In genomic region chr5:65191554-65192126, GRCh38 we compare ENCODE assay signal across 22 cellular contexts.
DNase-seq lines count a peak whose midpoint lies in the region; ATAC-seq, FAIRE-seq and TF ChIP-seq lines count a peak whose summit lies in the region.
"Had no signal": no experiment of that assay in that cellular context is flagged by ENCODE, and none has a peak within 500 bp of the region (broad histone marks: within the 10 kb centered on the region; RNA-seq: fewer than 3 reads in every experiment).

No MANE protein-coding gene starts in this region.

- H3K9ac ChIP-seq in GM23248 (peak overlapping the region; percentile 77), fibroblast of lung (ENCODE audit: insufficient read depth, low read length) (no peak overlapping the region)

- POLR2A ChIA-PET in T-cell (lab: Charles Lee): interaction anchor here in 1 of 2 donors (0.6 kb wide), 1 partner anchor 291 kb away, joined by 3 read pairs; no protein-coding TSS in a partner anchor

- H3F3A ChIP-seq in GM23248 (ENCODE audit: insufficient read depth): peaks cover 61% of the 10 kb centered on the region

- H3K36me3 ChIP-seq in GM23248 (ENCODE audit: low read depth) (peaks cover 53% of the 10 kb centered on the region), fibroblast of lung (ENCODE audit: control insufficient read depth, insufficient read depth, low read length) (no peaks in the 10 kb centered on the region), pancreas (no peaks in the 10 kb centered on the region)
- H3K36me3 ChIP-seq: ascending aorta, colonic mucosa, lower lobe of right lung had no signal

- in situ Hi-C loops in GM23248 (cut with MboI): no loop called here

- H3K27me3 Mint-ChIP-seq in T-cell: peaks cover 0 to 2% of the 10 kb centered on the region in 2 donors
- H3K27me3 Mint-ChIP-seq: activated B cell treated with CpG ODN at 0.5 μM for 24 hours; stimulated activated naive CD8-positive, alpha-beta T cell treated with anti-CD3 and anti-CD28 coated beads, Interleukin-15, amount 100 ng/mL, for 72 hours had no signal

- intact Hi-C loops in pancreas (cut with DNase I) (no loop called here), lower leg skin (cut with DNase I; ENCODE audit: low total_unique reads) (no loop called here)

- no peaks in the 10 kb centered on the region for H3K9me2 ChIP-seq in GM23248 (ENCODE audit: insufficient read depth)

- no peak for DNase-seq in GM23248
- peak in 1 of 2 donors; percentile 50 for DNase-seq in fibroblast of lung (ENCODE audit: low read depth in 2 of 2)
- DNase-seq in pancreas: no peak
- no peak for DNase-seq in T-cell
- DNase-seq in lower leg skin (ENCODE audit: low spot score in 2 of 2): no peak
- no peak for DNase-seq in NCI-H446 (lab: John Stamatoyannopoulos, UW)
- DNase-seq in NCI-H2029 treated with DMSO at 0.1 percent for 48 hours (lab: John Stamatoyannopoulos, UW): no peak
- DNase-seq: activated B cell treated with CpG ODN at 0.5 μM for 24 hours; activated naive CD4-positive, alpha-beta T cell treated with anti-CD3 and anti-CD28 coated beads for 36 hours; activated T-cell treated with anti-CD3 and anti-CD28 coated beads, Interleukin-2, amount 50 U/mL, for 4 hours; colonic mucosa; glutamatergic neuron; H7; lower lobe of right lung; naive thymus-derived CD4-positive, alpha-beta T cell; NCI-H1436; NCI-H2171; stimulated activated naive CD8-positive, alpha-beta T cell treated with anti-CD3 and anti-CD28 coated beads, Interleukin-15, amount 100 ng/mL, for 72 hours; trophoblast cell had no signal

- peak; percentile 68 for FAIRE-seq in pancreas (lab: Jason Lieb, UNC)

- peaks cover 3% of the 10 kb centered on the region for H3K36me3 Mint-ChIP-seq in T-cell

- H3K4me2 ChIP-seq in GM23248 (ENCODE audit: unreplicated experiment) (peak overlapping the region; percentile 52), fibroblast of lung (ENCODE audit: extremely low read depth, insufficient read depth, low read length) (peak overlapping the region; percentile 4)

- TF ChIP-seq CTCF in fibroblast of lung (conservative IDR thresholded peaks at IDR 0.05 in 1 of 2, IDR thresholded peaks at IDR 0.05 in 1 of 2; ENCODE audit: low read depth in 1 of 2, low read length in 2 of 2) (no peak), pancreas (IDR thresholded peaks at IDR 0.05) (no peak), lower leg skin (IDR thresholded peaks at IDR 0.05) (no peak)

- H3K27ac ChIP-seq in GM23248 (peak overlapping the region; percentile 98), fibroblast of lung (ENCODE audit: insufficient read depth, low read length) (peak overlapping the region; percentile 72), pancreas (no peak overlapping the region)
- H3K27ac ChIP-seq: colonic mucosa, lower lobe of right lung had no signal

- no peaks in the 10 kb centered on the region for H3K9me3 Mint-ChIP-seq in T-cell
- H3K9me3 Mint-ChIP-seq: activated B cell treated with CpG ODN at 0.5 μM for 24 hours; activated naive CD4-positive, alpha-beta T cell treated with anti-CD3 and anti-CD28 coated beads for 36 hours; activated T-cell treated with anti-CD3 and anti-CD28 coated beads, Interleukin-2, amount 50 U/mL, for 4 hours; naive thymus-derived CD4-positive, alpha-beta T cell; stimulated activated naive CD8-positive, alpha-beta T cell treated with anti-CD3 and anti-CD28 coated beads, Interleukin-15, amount 100 ng/mL, for 72 hours; T-helper 2 cell treated with Interferon-gamma antibody and Interleukin-4, amounts not matched to agents 5 μg/mL and 100 μg/mL, for 36 hours had no signal

- H3K4me1 ChIP-seq in GM23248 (ENCODE audit: insufficient read depth) (peaks cover 40% of the 10 kb centered on the region), fibroblast of lung (ENCODE audit: control insufficient read depth, extremely low read depth, insufficient read depth, low read length) (peaks cover 12% of the 10 kb centered on the region), pancreas (no peaks in the 10 kb centered on the region)
- H3K4me1 ChIP-seq: ascending aorta, colonic mucosa, lower lobe of right lung had no signal

- CTCF ChIA-PET in T-cell (lab: Charles Lee): no interaction called here

- H2AFZ ChIP-seq in GM23248: no peak overlapping the region
- no peak overlapping the region for H2AFZ ChIP-seq in fibroblast of lung (ENCODE audit: low read length)

- H3K79me2 ChIP-seq in GM23248 (ENCODE audit: insufficient read depth) (peaks cover 53% of the 10 kb centered on the region), fibroblast of lung (ENCODE audit: control insufficient read depth, insufficient read depth, low read length) (no peaks in the 10 kb centered on the region)

- H3K4me1 Mint-ChIP-seq in T-cell: peaks cover 0 to 8% (median 0%) of the 10 kb centered on the region in 3 donors
- H3K4me1 Mint-ChIP-seq: activated B cell treated with CpG ODN at 0.5 μM for 24 hours had no signal

- no peak overlapping the region for H3K4me3 Mint-ChIP-seq in T-cell
- H3K4me3 Mint-ChIP-seq: activated B cell treated with CpG ODN at 0.5 μM for 24 hours; activated naive CD4-positive, alpha-beta T cell treated with anti-CD3 and anti-CD28 coated beads for 36 hours; activated T-cell treated with anti-CD3 and anti-CD28 coated beads, Interleukin-2, amount 50 U/mL, for 4 hours; naive thymus-derived CD4-positive, alpha-beta T cell; T-helper 2 cell treated with Interferon-gamma antibody and Interleukin-4, amounts not matched to agents 5 μg/mL and 100 μg/mL, for 36 hours had no signal

- no peak overlapping the region for H3K27ac Mint-ChIP-seq in T-cell
- H3K27ac Mint-ChIP-seq: activated B cell treated with CpG ODN at 0.5 μM for 24 hours; activated naive CD4-positive, alpha-beta T cell treated with anti-CD3 and anti-CD28 coated beads for 36 hours; T-helper 2 cell treated with Interferon-gamma antibody and Interleukin-4, amounts not matched to agents 5 μg/mL and 100 μg/mL, for 36 hours had no signal

- TF ChIP-seq POLR2A in lower leg skin (IDR thresholded peaks at IDR 0.05): no peak

- H3K4me3 ChIP-seq in GM23248 (no peak overlapping the region), fibroblast of lung (replicated peaks in 1 of 4; ENCODE audit: control extremely low read depth in 1 of 4, insufficient read depth in 1 of 4, low read depth in 3 of 4, low read length in 4 of 4) (peak overlapping the region in 1 of 4 experiments; percentile 33), pancreas (no peak overlapping the region), lower leg skin (ENCODE audit: low read depth, poor library complexity, severe bottlenecking) (no peak overlapping the region)
- H3K4me3 ChIP-seq: ascending aorta, colonic mucosa, lower lobe of right lung had no signal

- H3K27me3 ChIP-seq in GM23248 (replicated peaks; ENCODE audit: insufficient read depth) (no peaks in the 10 kb centered on the region), fibroblast of lung (ENCODE audit: control insufficient read depth, insufficient read depth, low read length) (no peaks in the 10 kb centered on the region), pancreas (no peaks in the 10 kb centered on the region)
- H3K27me3 ChIP-seq: ascending aorta, colonic mucosa had no signal

- H4K20me1 ChIP-seq in GM23248 (ENCODE audit: insufficient read depth) (no peaks in the 10 kb centered on the region), fibroblast of lung (ENCODE audit: control insufficient read depth, extremely low read depth, insufficient read depth, low read length) (no peaks in the 10 kb centered on the region)

- peak; percentile 24; the same call in 2 of the 3 replicates for ATAC-seq in SK-N-SH treated with all-trans-retinoic acid at 6 μM for 48 hours
- ATAC-seq in pancreas: no peak
- no peak for ATAC-seq in T-cell (replicated peaks in 1 of 4)
- ATAC-seq: activated T-cell treated with anti-CD3 and anti-CD28 coated beads, Interleukin-2, amount 50 U/mL, for 4 hours; lower lobe of right lung; naive thymus-derived CD4-positive, alpha-beta T cell; stimulated activated naive CD8-positive, alpha-beta T cell treated with anti-CD3 and anti-CD28 coated beads, Interleukin-15, amount 100 ng/mL, for 72 hours had no signal

- no peaks in the 10 kb centered on the region for H3K9me3 ChIP-seq in GM23248 (ENCODE audit: low read depth)
- no peaks in the 10 kb centered on the region for H3K9me3 ChIP-seq in fibroblast of lung (ENCODE audit: control insufficient read depth, insufficient read depth, low read depth, low read length)
- no peaks in the 10 kb centered on the region for H3K9me3 ChIP-seq in pancreas
- H3K9me3 ChIP-seq: ascending aorta, colonic mucosa, lower lobe of right lung had no signal

TF ChIP-seq in SK-N-SH treated with all-trans-retinoic acid at 6 μM for 48 hours, 23 proteins besides CTCF, POLR2A, EP300 and RAD21 (continues in another document):
- no peak for TF ChIP-seq CREB5 (CRISPR knock-in tag; IDR thresholded peaks at IDR 0.05; ENCODE audit: low read depth)
- TF ChIP-seq TOX (CRISPR knock-in tag; IDR thresholded peaks at IDR 0.05; ENCODE audit: borderline replicate concordance): no peak
- TF ChIP-seq ZNF565 (CRISPR knock-in tag; conservative IDR thresholded peaks at IDR 0.05; ENCODE audit: low read depth): no peak
- no peak for TF ChIP-seq ZNF70 (CRISPR knock-in tag; IDR thresholded peaks at IDR 0.05)
- no peak for TF ChIP-seq OSR1 (CRISPR knock-in tag; IDR thresholded peaks at IDR 0.05)
- TF ChIP-seq ZFP3 (CRISPR knock-in tag; IDR thresholded peaks at IDR 0.05): no peak
- TF ChIP-seq BACH2 (CRISPR knock-in tag; IDR thresholded peaks at IDR 0.05; ENCODE audit: borderline replicate concordance): no peak

Comparison
In these comparisons a context has a peak if more than half of its experiments do, and no peak if none do; other contexts are left out.
1. H3K27ac ChIP-seq: peak in GM23248 (single experiment) and fibroblast of lung (single experiment); none in pancreas (0 of 4).